Comparison of ENCODE assay signal across 14 cellular contexts in genomic region chr12:82852529-82852928, GRCh38.
"Had no signal": no experiment of that assay in that cellular context is flagged by ENCODE, and none has a peak within 500 bp of the region (broad histone marks: within the 10 kb centered on the region; RNA-seq: fewer than 3 reads in every experiment).

No MANE protein-coding gene starts in this region.

- H3K27ac Mint-ChIP-seq: activated CD8-positive, alpha-beta T cell treated with anti-CD3 and anti-CD28 coated beads, Interleukin-2, amount 10 ng/mL, durations not matched to agents 7 days and 5 days; activated naive CD8-positive, alpha-beta T cell treated with anti-CD3 and anti-CD28 coated beads, Interleukin-2, amount 50 U/mL, for 24 hours; activated T-helper 1 cell treated with anti-CD3 and anti-CD28 coated beads, Interleukin-12 subunit alpha, Interleukin-12 subunit beta, Interleukin-2, Interleukin-4 antibody, amounts not matched to agents 30 ng/mL and 10 ng/mL and 1 ng/mL, durations not matched to agents 14 hours and 24 hours and 36 hours; naive B cell had no signal

- DNase-seq: activated CD4-positive, alpha-beta T cell treated with anti-CD3 and anti-CD28 coated beads for 4 hours; activated CD8-positive, alpha-beta T cell treated with anti-CD3 and anti-CD28 coated beads, Interleukin-2, amount 10 ng/mL, durations not matched to agents 7 days and 5 days; activated naive CD4-positive, alpha-beta T cell treated with Interleukin-2 at 50 U/mL for 16 hours; activated naive CD8-positive, alpha-beta T cell treated with anti-CD3 and anti-CD28 coated beads, Interleukin-2, amount 50 U/mL, for 24 hours; colonic mucosa; effector CD8-positive, alpha-beta T cell; heart right ventricle; naive B cell; stimulated activated CD4-positive, alpha-beta T cell treated with anti-CD3 and anti-CD28 coated beads, Interleukin-15, amount 100 ng/mL, for 24 hours; stimulated activated CD4-positive, alpha-beta T cell treated with anti-CD3 and anti-CD28 coated beads, Interleukin-4, amount 100 ng/mL, for 4 hours; stomach had no signal

- H3K36me3 ChIP-seq: cardiac muscle cell, colonic mucosa, heart right ventricle, thoracic aorta had no signal

- H3K27me3 Mint-ChIP-seq: activated naive CD8-positive, alpha-beta T cell treated with anti-CD3 and anti-CD28 coated beads, Interleukin-2, amount 50 U/mL, for 24 hours; naive B cell had no signal

- H3K9me3 ChIP-seq: colonic mucosa, stomach, thoracic aorta had no signal

- H3K4me3 ChIP-seq: cardiac muscle cell, colonic mucosa, heart right ventricle, stomach, thoracic aorta had no signal

- H3K4me1 Mint-ChIP-seq: activated naive CD8-positive, alpha-beta T cell treated with anti-CD3 and anti-CD28 coated beads, Interleukin-2, amount 50 U/mL, for 24 hours; naive B cell had no signal

- H3K27me3 ChIP-seq: cardiac muscle cell, colonic mucosa, heart right ventricle, stomach had no signal

- H3K4me3 Mint-ChIP-seq: activated CD8-positive, alpha-beta T cell treated with anti-CD3 and anti-CD28 coated beads, Interleukin-2, amount 10 ng/mL, durations not matched to agents 7 days and 5 days; activated naive CD8-positive, alpha-beta T cell treated with anti-CD3 and anti-CD28 coated beads, Interleukin-2, amount 50 U/mL, for 24 hours; activated T-helper 1 cell treated with anti-CD3 and anti-CD28 coated beads, Interleukin-12 subunit alpha, Interleukin-12 subunit beta, Interleukin-2, Interleukin-4 antibody, amounts not matched to agents 30 ng/mL and 10 ng/mL and 1 ng/mL, durations not matched to agents 14 hours and 24 hours and 36 hours; naive B cell had no signal

- H3K9me3 Mint-ChIP-seq: activated naive CD8-positive, alpha-beta T cell treated with anti-CD3 and anti-CD28 coated beads, Interleukin-2, amount 50 U/mL, for 24 hours; activated T-helper 1 cell treated with anti-CD3 and anti-CD28 coated beads, Interleukin-12 subunit alpha, Interleukin-12 subunit beta, Interleukin-2, Interleukin-4 antibody, amounts not matched to agents 30 ng/mL and 10 ng/mL and 1 ng/mL, durations not matched to agents 14 hours and 24 hours and 36 hours had no signal

- H3K27ac ChIP-seq: cardiac muscle cell, colonic mucosa, heart right ventricle, stomach, thoracic aorta had no signal

- H3K4me1 ChIP-seq: colonic mucosa had no signal

- ATAC-seq: activated CD8-positive, alpha-beta T cell treated with anti-CD3 and anti-CD28 coated beads, Interleukin-2, amount 10 ng/mL, durations not matched to agents 7 days and 5 days; activated naive CD8-positive, alpha-beta T cell treated with anti-CD3 and anti-CD28 coated beads, Interleukin-2, amount 50 U/mL, for 24 hours; heart right ventricle had no signal
